ENCODE assay signal across 17 cellular contexts in the genomic region with DNA sequence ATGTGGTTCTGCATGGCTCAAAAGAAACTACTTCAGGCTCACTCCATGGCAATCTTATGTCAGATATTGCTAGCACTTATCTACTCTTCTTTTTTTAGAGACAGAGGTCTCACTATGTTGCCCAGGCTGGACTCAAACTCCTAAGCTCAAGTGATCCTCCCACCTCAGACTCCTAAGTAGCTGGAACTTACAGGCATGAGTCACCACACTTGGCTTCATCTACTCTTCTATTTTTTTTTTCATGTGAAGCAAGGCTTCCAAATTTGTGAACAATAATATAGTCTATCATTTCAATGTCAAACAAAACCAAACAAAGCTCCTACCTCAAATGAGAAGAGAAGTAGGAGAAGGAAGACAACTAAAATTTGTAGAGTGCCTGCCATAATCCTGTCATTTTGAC. TPM values are rescaled to one million over a fixed set of nuclear protein-coding genes. Genes with fewer than 3 reads are reported as not detected.
DNase-seq lines count a peak whose midpoint lies in the region; ATAC-seq, FAIRE-seq and TF ChIP-seq lines count a peak whose summit lies in the region.
"Had no signal": no experiment of that assay in that cellular context is flagged by ENCODE, and none has a peak within 500 bp of the region (broad histone marks: within the 10 kb centered on the region; RNA-seq: fewer than 3 reads in every experiment).

No MANE protein-coding gene starts in this region.

- TF ChIP-seq CTCF in right atrium auricular region (IDR thresholded peaks at IDR 0.05): no peak
- no peak for TF ChIP-seq CTCF in fibroblast of the aortic adventitia (IDR thresholded peaks at IDR 0.05; ENCODE audit: insufficient read depth, low read length)

- no peaks in the 10 kb centered on the region for H3K4me1 ChIP-seq in right atrium auricular region
- H3K4me1 ChIP-seq: spleen, uterus had no signal

- FAIRE-seq in urothelium cell line (lab: Jason Lieb, UNC): no peak
- FAIRE-seq: islet of Langerhans had no signal

- H3K36me3 ChIP-seq in right atrium auricular region: no peaks in the 10 kb centered on the region
- no peaks in the 10 kb centered on the region for H3K36me3 ChIP-seq in H7 (replicated peaks; ENCODE audit: control insufficient read depth, insufficient read depth, low read length)
- H3K36me3 ChIP-seq: spleen, uterus had no signal

- H3K9me3 ChIP-seq in right atrium auricular region: no peaks in the 10 kb centered on the region
- H3K9me3 ChIP-seq: spleen, uterus had no signal

- DNase-seq in right atrium auricular region (ENCODE audit: low spot score) (peak; percentile 30), Right ventricle myocardium superior (no peak), amniotic epithelial cell (ENCODE audit: low read depth) (peak; percentile 65), fibroblast of the aortic adventitia (ENCODE audit: low read depth) (peak; percentile 84), H7 (no peak), NCI-H1092 (lab: John Stamatoyannopoulos, UW) (no peak), urothelium cell line (ENCODE audit: low spot score) (no peak)
- DNase-seq: COR-L47, midbrain, NCI-H2029 treated with DMSO at 0.1 percent for 48 hours, NCI-H69, spleen, T-helper 17 cell, uterus had no signal

- H3K27me3 ChIP-seq in right atrium auricular region (no peaks in the 10 kb centered on the region), H7 (ENCODE audit: control insufficient read depth, insufficient read depth, low read length) (0 out of 2 replicates have a peak, but pooled peaks cover 2% of the 10 kb centered on the region)
- H3K27me3 ChIP-seq: spleen, uterus had no signal

- H3K4me3 ChIP-seq in right atrium auricular region (no peak overlapping the region), fibroblast of the aortic adventitia (ENCODE audit: low read depth, low read length) (no peak overlapping the region), H7 (ENCODE audit: insufficient read depth, low read depth, low read length) (no peak overlapping the region)
- H3K4me3 ChIP-seq: spleen, uterus had no signal

- intact Hi-C loops in Right ventricle myocardium superior (cut with DNase I): no loop called here

- ATAC-seq in Right ventricle myocardium superior (ENCODE audit: poor library complexity) (no peak), HG02970 (IDR thresholded peaks at IDR 0.05; ENCODE audit: low FRiP score, unreplicated experiment) (no peak)
- ATAC-seq: T-helper 17 cell had no signal

- H3K27ac ChIP-seq in right atrium auricular region: no peak overlapping the region
- H3K27ac ChIP-seq: HL-60, spleen, uterus had no signal

RNA-seq across cellular contexts. Expression of a gene that starts 7.5 kb away (rescaled TPM):
- total RNA-seq in right atrium auricular region (10 to 100 TPM; 22.6 to 23.3 TPM), Right ventricle myocardium superior (19.8 TPM), fibroblast of the aortic adventitia (ENCODE audit: low replicate concordance) (13.1 and 42.7 TPM in 2 replicates)
- 24.7 and 39.0 TPM in 2 replicates for total RNA-seq in H7 (2014; rRNA removed; shearing (Covaris generic))

Comparison
In these comparisons a context has a peak if more than half of its experiments do, and no peak if none do; other contexts are left out.
1. DNase-seq: peak in right atrium auricular region (single experiment), amniotic epithelial cell (single experiment) and fibroblast of the aortic adventitia (single experiment); none in Right ventricle myocardium superior (single experiment), H7 (single experiment), NCI-H1092 (single experiment) and urothelium cell line (single experiment).